Comparison of ENCODE assay signal across 1 cellular context in the genomic region with DNA sequence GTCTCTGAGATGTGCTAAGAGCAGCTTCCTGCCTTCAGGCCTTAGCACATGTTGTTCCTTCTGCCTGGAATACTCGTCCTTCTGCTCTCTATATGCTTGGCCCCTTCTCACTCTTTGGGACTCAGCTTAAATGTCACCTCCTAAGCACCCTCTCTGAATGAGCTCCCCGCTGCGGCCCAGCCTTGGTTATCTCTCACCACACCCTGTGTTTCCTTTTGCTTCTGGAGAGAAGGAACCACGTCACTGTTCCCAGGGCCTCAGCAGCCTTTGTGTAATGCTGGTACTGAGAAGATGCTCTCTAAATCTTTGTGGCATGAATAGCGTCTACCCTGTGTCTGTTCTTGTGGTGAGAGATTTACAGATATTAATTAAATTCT.
TF ChIP-seq lines count a peak whose summit lies in the region.

No MANE protein-coding gene starts in this region.

TF ChIP-seq in IMR-90, 13 proteins besides CTCF, POLR2A, EP300 and RAD21:
- TF ChIP-seq, protein P1, sequence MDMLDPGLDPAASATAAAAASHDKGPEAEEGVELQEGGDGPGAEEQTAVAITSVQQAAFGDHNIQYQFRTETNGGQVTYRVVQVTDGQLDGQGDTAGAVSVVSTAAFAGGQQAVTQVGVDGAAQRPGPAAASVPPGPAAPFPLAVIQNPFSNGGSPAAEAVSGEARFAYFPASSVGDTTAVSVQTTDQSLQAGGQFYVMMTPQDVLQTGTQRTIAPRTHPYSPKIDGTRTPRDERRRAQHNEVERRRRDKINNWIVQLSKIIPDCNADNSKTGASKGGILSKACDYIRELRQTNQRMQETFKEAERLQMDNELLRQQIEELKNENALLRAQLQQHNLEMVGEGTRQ (IDR thresholded peaks at IDR 0.05; ENCODE audit: low read depth, low read length): no peak
- TF ChIP-seq MAZ (IDR thresholded peaks at IDR 0.05; ENCODE audit: borderline replicate concordance, low read depth, low read length) (no peak), NFE2L2 (IDR thresholded peaks at IDR 0.05; ENCODE audit: low read depth, low read length) (no peak), BHLHE40 (IDR thresholded peaks at IDR 0.05; ENCODE audit: low read depth, low read length) (no peak), RCOR1 (IDR thresholded peaks at IDR 0.05; ENCODE audit: insufficient replicate concordance, low read length) (no peak), CEBPB (IDR thresholded peaks at IDR 0.05; ENCODE audit: low read depth, low read length) (no peak), MXI1 (IDR thresholded peaks at IDR 0.05; ENCODE audit: borderline replicate concordance, low read depth, low read length) (no peak), FOS (IDR thresholded peaks at IDR 0.05; ENCODE audit: low read depth, low read length) (no peak), RFX5 (IDR thresholded peaks at IDR 0.05; ENCODE audit: low read depth, low read length) (no peak), MAFK (IDR thresholded peaks at IDR 0.05; ENCODE audit: low read depth, low read length) (no peak), CHD1 (IDR thresholded peaks at IDR 0.05; ENCODE audit: low read depth, low read length) (no peak)
- TF ChIP-seq, protein P2, sequence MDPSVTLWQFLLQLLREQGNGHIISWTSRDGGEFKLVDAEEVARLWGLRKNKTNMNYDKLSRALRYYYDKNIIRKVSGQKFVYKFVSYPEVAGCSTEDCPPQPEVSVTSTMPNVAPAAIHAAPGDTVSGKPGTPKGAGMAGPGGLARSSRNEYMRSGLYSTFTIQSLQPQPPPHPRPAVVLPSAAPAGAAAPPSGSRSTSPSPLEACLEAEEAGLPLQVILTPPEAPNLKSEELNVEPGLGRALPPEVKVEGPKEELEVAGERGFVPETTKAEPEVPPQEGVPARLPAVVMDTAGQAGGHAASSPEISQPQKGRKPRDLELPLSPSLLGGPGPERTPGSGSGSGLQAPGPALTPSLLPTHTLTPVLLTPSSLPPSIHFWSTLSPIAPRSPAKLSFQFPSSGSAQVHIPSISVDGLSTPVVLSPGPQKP (IDR thresholded peaks at IDR 0.05; ENCODE audit: borderline replicate concordance, low read depth, low read length): no peak
